20 cellular contexts compared by ENCODE assay signal in the genomic region with DNA sequence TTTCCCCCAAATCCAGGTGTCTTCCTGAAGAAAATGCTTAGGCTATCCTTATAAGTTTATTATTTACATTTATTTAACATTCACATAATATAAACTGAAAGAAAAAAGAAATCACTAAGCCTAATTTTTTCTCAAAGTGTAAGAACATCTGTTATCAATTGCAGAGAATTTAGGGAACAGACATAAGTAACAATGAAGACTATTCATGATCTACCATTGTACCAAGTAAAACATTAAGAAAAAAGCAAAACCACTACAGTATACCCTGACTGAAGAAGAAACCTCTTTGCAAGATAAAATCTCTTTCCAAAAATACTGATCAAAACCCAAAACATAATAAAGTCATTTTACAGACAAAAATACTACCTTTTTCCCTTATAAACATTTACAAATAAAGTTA.
"Had no signal": no experiment of that assay in that cellular context is flagged by ENCODE, and none has a peak within 500 bp of the region (broad histone marks: within the 10 kb centered on the region; RNA-seq: fewer than 3 reads in every experiment).

No MANE protein-coding gene starts in this region.

- H3K36me3 ChIP-seq: ovary had no signal

- H3K4me3 Mint-ChIP-seq: naive thymus-derived CD4-positive, alpha-beta T cell; type B pancreatic cell had no signal

- H3K4me2 ChIP-seq: smooth muscle cell had no signal

- H3K27ac ChIP-seq: colonic mucosa, neutrophil, ovary, right atrium auricular region, suprapubic skin, thyroid gland had no signal

- ATAC-seq: left colon; left ventricle myocardium superior; naive thymus-derived CD4-positive, alpha-beta T cell had no signal

- H3K9me3 Mint-ChIP-seq: naive thymus-derived CD4-positive, alpha-beta T cell; type B pancreatic cell had no signal

- H3K27ac Mint-ChIP-seq: naive thymus-derived CD4-positive, alpha-beta T cell; type B pancreatic cell had no signal

- DNase-seq: colonic mucosa; dermis blood vessel endothelial cell; erythroblast; foreskin melanocyte; head of caudate nucleus; hippocampal formation; left colon; left ventricle myocardium superior; mesendoderm; naive thymus-derived CD4-positive, alpha-beta T cell; ovary; stimulated activated CD4-positive, alpha-beta T cell treated with anti-CD3 and anti-CD28 coated beads, Interleukin-2, amount 100 ng/mL, for 48 hours; stimulated activated naive CD4-positive, alpha-beta T cell treated with Interleukin-2 at 50 U/mL for 16 hours; thyroid gland had no signal

- H3K9me3 ChIP-seq: colonic mucosa, neutrophil, ovary, right atrium auricular region, suprapubic skin, thyroid gland had no signal

- H3K4me1 ChIP-seq: colonic mucosa, right atrium auricular region, suprapubic skin, thyroid gland had no signal

- H3K27me3 Mint-ChIP-seq: naive thymus-derived CD4-positive, alpha-beta T cell; type B pancreatic cell had no signal

- H3K4me3 ChIP-seq: colonic mucosa, lung, ovary, right atrium auricular region, smooth muscle cell, suprapubic skin, thyroid gland had no signal

- H3K27me3 ChIP-seq: colonic mucosa, neutrophil, ovary, right atrium auricular region, suprapubic skin, thyroid gland had no signal
